In the genomic region with DNA sequence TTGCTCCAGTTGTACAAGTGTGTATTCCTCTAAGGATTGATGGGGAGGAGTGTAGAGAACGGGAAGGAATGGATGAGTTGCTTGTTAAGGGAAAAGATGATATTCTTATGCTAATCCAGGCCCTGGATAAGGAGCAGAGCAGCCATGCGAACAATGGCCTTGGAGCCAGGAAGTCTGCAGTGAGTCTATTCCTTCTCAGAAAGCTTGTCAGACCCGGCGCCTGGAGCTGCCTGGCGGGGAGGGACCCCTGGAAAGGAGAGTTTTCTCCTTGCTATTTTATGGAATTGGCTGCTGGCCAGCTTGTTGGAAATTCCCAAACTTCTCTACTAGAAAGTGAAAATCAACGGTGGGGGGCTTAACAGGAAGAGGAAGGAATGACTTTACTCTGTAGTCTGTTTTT, we compare ENCODE assay signal across 11 cellular contexts.
A peak's percentile ranks its signal among the peaks of the same experiment; 100 is the strongest.
DNase-seq lines count a peak whose midpoint lies in the region; ATAC-seq, FAIRE-seq and TF ChIP-seq lines count a peak whose summit lies in the region.
"Had no signal": no experiment of that assay in that cellular context is flagged by ENCODE, and none has a peak within 500 bp of the region (broad histone marks: within the 10 kb centered on the region; RNA-seq: fewer than 3 reads in every experiment).

No MANE protein-coding gene starts in this region.

- ATAC-seq in gastroesophageal sphincter (no peak), HG03571 (IDR thresholded peaks at IDR 0.05; ENCODE audit: unreplicated experiment) (no peak), pancreas (no peak)
- ATAC-seq: HCT116, T-helper 17 cell had no signal

- no peaks in the 10 kb centered on the region for H3K9me3 Mint-ChIP-seq in progenitor cell of endocrine pancreas (ENCODE audit: low read depth)

- intact Hi-C loops in pancreas (cut with DNase I) = no loop called here

- no peak for TF ChIP-seq POLR2A in gastroesophageal sphincter (IDR thresholded peaks at IDR 0.05)

- WGBS in gastroesophageal sphincter (ENCODE audit: low coverage in 1 of 2), 2 donors = 6 to 7% methylated on average over 3 of the region's 6 CpGs
- whole genome bisulfite sequencing in pancreas, 2 donors = 72 to 73% methylated on average over 6 of the region's 6 CpGs

- H3K27ac Mint-ChIP-seq in progenitor cell of endocrine pancreas = peak overlapping the region; percentile 89
- H3K27ac Mint-ChIP-seq: T-helper 17 cell had no signal

- H3K4me3 ChIP-seq in SJSA1 (no peak overlapping the region), gastroesophageal sphincter (no peak overlapping the region), pancreas (no peak overlapping the region)

- no peak for TF ChIP-seq CTCF in gastroesophageal sphincter (IDR thresholded peaks at IDR 0.05)
- no peak for TF ChIP-seq CTCF in progenitor cell of endocrine pancreas (IDR thresholded peaks at IDR 0.05; ENCODE audit: unreplicated experiment)
- no peak for TF ChIP-seq CTCF in pancreas (IDR thresholded peaks at IDR 0.05)

- DNase-seq in H4 (ENCODE audit: low spot score) (peak; percentile 28), SJSA1 (ENCODE audit: low read depth in 1 of 2, low spot score in 2 of 2) (peak; percentile 91 to 94), progenitor cell of endocrine pancreas (ENCODE audit: low spot score, unreplicated experiment) (no peak), inferior parietal cortex (ENCODE audit: extremely low spot score) (no peak), MV-4-11 (lab: John Stamatoyannopoulos, UW) (no peak), pancreas (no peak)
- DNase-seq: DMS153, T-helper 17 cell had no signal

- no peaks in the 10 kb centered on the region for H3K27me3 Mint-ChIP-seq in progenitor cell of endocrine pancreas
- H3K27me3 Mint-ChIP-seq: T-helper 17 cell had no signal

- TF ChIP-seq EP300 in gastroesophageal sphincter (IDR thresholded peaks at IDR 0.05) = no peak

- H3K36me3 Mint-ChIP-seq in progenitor cell of endocrine pancreas (ENCODE audit: insufficient read depth) = peaks cover 5% of the 10 kb centered on the region

- H3K36me3 ChIP-seq in SJSA1 (peaks cover 5% of the 10 kb centered on the region; the same call in 1 of the 2 replicates), gastroesophageal sphincter (no peaks in the 10 kb centered on the region), pancreas (no peaks in the 10 kb centered on the region)

- no peak for FAIRE-seq in pancreas (lab: Jason Lieb, UNC)

- no peaks in the 10 kb centered on the region for H3K27me3 ChIP-seq in SJSA1 (replicated peaks)
- no peaks in the 10 kb centered on the region for H3K27me3 ChIP-seq in gastroesophageal sphincter
- no peaks in the 10 kb centered on the region for H3K27me3 ChIP-seq in pancreas

- H3K4me3 Mint-ChIP-seq in progenitor cell of endocrine pancreas (ENCODE audit: low read depth) = no peak overlapping the region
- H3K4me3 Mint-ChIP-seq: T-helper 17 cell had no signal

- H3K4me1 Mint-ChIP-seq in progenitor cell of endocrine pancreas (ENCODE audit: low read depth) = peaks cover 44% of the 10 kb centered on the region

- H3K4me1 ChIP-seq in SJSA1 (replicated peaks) = peaks cover 56% of the 10 kb centered on the region
- H3K4me1 ChIP-seq in gastroesophageal sphincter = peaks cover 4 to 77% (median 14%) of the 10 kb centered on the region in 3 donors
- peaks cover 0 to under 1% (median 0%) of the 10 kb centered on the region in 3 donors for H3K4me1 ChIP-seq in pancreas

- H3K27ac ChIP-seq in SJSA1 (peak overlapping the region; percentile 74), gastroesophageal sphincter (peak overlapping the region in 3 of 4 donors; percentile 3 to 71 (median 22)), pancreas (no peak overlapping the region)

- H3K9me3 ChIP-seq in SJSA1 (replicated peaks) (no peaks in the 10 kb centered on the region), gastroesophageal sphincter (no peaks in the 10 kb centered on the region), pancreas (no peaks in the 10 kb centered on the region)

Comparison
In these comparisons a context has a peak if more than half of its experiments do, and no peak if none do; other contexts are left out.
1. DNase-seq: peak in H4 (single experiment) and SJSA1 (2 of 2); none in progenitor cell of endocrine pancreas (single experiment), inferior parietal cortex (single experiment), MV-4-11 (single experiment) and pancreas (0 of 6).
2. H3K27ac ChIP-seq: peak in SJSA1 (single experiment) and gastroesophageal sphincter (3 of 4); none in pancreas (0 of 4).